ENCODE assay signal across 8 cellular contexts in the genomic region with DNA sequence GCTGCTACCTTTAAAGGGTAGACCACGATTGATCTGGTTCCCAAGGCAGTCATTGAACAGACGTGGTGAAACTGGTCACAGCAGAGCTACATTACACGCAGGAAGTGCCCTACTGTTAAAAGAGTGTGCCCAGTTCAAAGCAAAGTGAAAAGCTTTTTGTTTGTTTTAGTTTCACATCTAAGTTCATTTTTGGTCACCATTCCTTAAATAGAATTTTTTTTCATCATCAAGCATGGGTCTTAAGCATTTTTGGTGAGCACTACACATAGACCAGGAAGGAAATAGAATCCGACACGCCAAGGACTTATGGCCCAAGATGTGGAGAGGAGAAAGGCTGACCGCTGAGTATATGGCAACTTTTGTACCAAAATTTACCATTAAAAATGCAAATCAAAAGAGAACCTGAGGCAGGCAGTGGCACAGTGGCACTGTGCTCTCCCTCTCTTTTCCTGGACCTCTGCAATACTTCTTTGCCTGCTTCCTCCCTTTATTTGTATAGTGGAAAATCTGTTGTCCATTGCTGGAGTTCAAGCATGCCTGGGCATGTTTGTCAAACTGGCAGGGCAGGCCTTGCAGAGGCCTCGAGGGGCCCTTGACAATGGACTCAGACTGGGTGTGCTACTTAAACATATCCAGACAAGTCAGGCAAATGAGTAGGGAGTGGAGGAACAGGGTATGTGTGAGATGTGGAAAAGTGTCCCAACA. TPM values are rescaled to one million over a fixed set of nuclear protein-coding genes. Genes with fewer than 3 reads are reported as not detected.
A peak's percentile ranks its signal among the peaks of the same experiment; 100 is the strongest.
DNase-seq lines count a peak whose midpoint lies in the region; ATAC-seq, FAIRE-seq and TF ChIP-seq lines count a peak whose summit lies in the region.

No MANE protein-coding gene starts in this region.

- no peak for TF ChIP-seq POLR2A in erythroblast (IDR thresholded peaks at IDR 0.05; ENCODE audit: low read length)

- DNase-seq in NCI-H146 treated with DMSO at 0.1 percent for 48 hours (lab: John Stamatoyannopoulos, UW; ENCODE audit: unreplicated experiment) (peak; percentile 66), chondrocyte (ENCODE audit: low spot score) (no peak), urothelium cell line (ENCODE audit: low spot score) (no peak), erythroblast (lab: John Stamatoyannopoulos, UW) (no peak)
- no peak for DNase-seq in NK-92 treated with Interleukin-12 subunit alpha and Interleukin-12 subunit beta, amount 100 ng/mL, for 24 hours (lab: John Stamatoyannopoulos, UW)

- H3K4me3 Mint-ChIP-seq in chondrocyte (ENCODE audit: unreplicated experiment), result no peak overlapping the region

- peak; percentile 56 for ATAC-seq in GM18858 (IDR thresholded peaks at IDR 0.05; ENCODE audit: unreplicated experiment)
- ATAC-seq in HG02588 (IDR thresholded peaks at IDR 0.05; ENCODE audit: unreplicated experiment), result peak; percentile 51
- no peak for ATAC-seq in HG02798 (IDR thresholded peaks at IDR 0.05; ENCODE audit: poor library complexity, unreplicated experiment)

- no peak for FAIRE-seq in urothelium cell line (lab: Jason Lieb, UNC)

- H3K36me3 Mint-ChIP-seq in chondrocyte (ENCODE audit: low read depth), result no peaks in the 10 kb centered on the region

- no peak for TF ChIP-seq CTCF in chondrocyte (IDR thresholded peaks at IDR 0.05)

- H3K9me3 Mint-ChIP-seq in chondrocyte (ENCODE audit: low read depth), result no peaks in the 10 kb centered on the region

- H3K4me1 Mint-ChIP-seq in chondrocyte (ENCODE audit: low read depth), result peaks cover 48% of the 10 kb centered on the region

- no peaks in the 10 kb centered on the region for H3K27me3 Mint-ChIP-seq in chondrocyte (ENCODE audit: low read depth)

- peak overlapping the region; percentile 68 for H3K27ac Mint-ChIP-seq in chondrocyte (ENCODE audit: unreplicated experiment)

RNA-seq across cellular contexts. Expression of a gene that starts 42.6 kb away (rescaled TPM):
- total RNA-seq in chondrocyte, result 98.0 to 153 TPM (median 106 TPM) in 3 replicates
